In the genomic region with DNA sequence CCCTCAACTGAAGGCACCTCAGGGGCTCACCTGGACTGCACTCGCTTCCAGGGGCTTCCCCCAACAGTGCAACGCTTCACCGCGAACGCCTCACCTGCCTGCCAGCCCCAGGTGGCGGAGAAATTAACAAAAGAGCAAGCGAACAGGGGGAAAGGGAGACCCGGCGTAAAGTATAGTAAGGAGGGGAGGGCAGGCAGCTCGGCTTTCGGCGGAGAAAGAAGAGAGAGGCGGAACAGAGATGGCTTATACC, we compare ENCODE assay signal across 8 cellular contexts. TPM values are rescaled to one million over a fixed set of nuclear protein-coding genes. Genes with fewer than 3 reads are reported as not detected.
DNase-seq lines count a peak whose midpoint lies in the region; ATAC-seq, FAIRE-seq and TF ChIP-seq lines count a peak whose summit lies in the region.

No MANE protein-coding gene starts in this region.

- H3K9me1 ChIP-seq in keratinocyte (ENCODE audit: control insufficient read depth, extremely low read depth, insufficient read depth, low read length), result no peaks in the 10 kb centered on the region

- no peaks in the 10 kb centered on the region for H3K9me3 ChIP-seq in keratinocyte (ENCODE audit: control insufficient read depth, low read depth, low read length)

- peak overlapping the region; percentile 94 for H3K9ac ChIP-seq in keratinocyte (ENCODE audit: control insufficient read depth, extremely low read depth, insufficient read depth, low read length)

- no peak for FAIRE-seq in keratinocyte (lab: Jason Lieb, UNC)

- peaks cover 14% of the 10 kb centered on the region for H3K4me1 Mint-ChIP-seq in activated naive CD8-positive, alpha-beta T cell treated with anti-CD3 and anti-CD28 coated beads for 36 hours

- H3K27ac ChIP-seq in keratinocyte (ENCODE audit: control insufficient read depth, insufficient read depth, low read length) (peak overlapping the region; percentile 95), temporal lobe (ENCODE audit: low read depth, low read length) (peak overlapping the region; percentile 41)

- DNase-seq in activated naive CD8-positive, alpha-beta T cell treated with anti-CD3 and anti-CD28 coated beads for 36 hours, result no peak
- no peak for DNase-seq in keratinocyte (ENCODE audit: low read depth, low spot score)
- DNase-seq in A172 (ENCODE audit: low spot score), result no peak
- no peak for DNase-seq in GDM1 (lab: John Stamatoyannopoulos, UW)
- DNase-seq in SIG-M5 (lab: John Stamatoyannopoulos, UW), result no peak

- dilution Hi-C loops in keratinocyte (cut with MboI; ENCODE audit: extremely low pct_ligation_motif_present, low sequenced_read_pairs), result no loop called here

- no peaks in the 10 kb centered on the region for H3K36me3 ChIP-seq in keratinocyte (ENCODE audit: control insufficient read depth in 2 of 2, extremely low read depth in 1 of 2, insufficient read depth in 2 of 2, low read length in 2 of 2)

- TF ChIP-seq CTCF in keratinocyte (optimal IDR thresholded peaks at IDR 0.05 in 1 of 3, IDR thresholded peaks at IDR 0.05 in 1 of 3, conservative IDR thresholded peaks at IDR 0.05 in 1 of 3; ENCODE audit: extremely low read depth in 1 of 3, insufficient read depth in 2 of 3, low read length in 3 of 3), result no peak

- peaks cover 50% of the 10 kb centered on the region for H3K79me2 ChIP-seq in keratinocyte (ENCODE audit: control insufficient read depth, insufficient read depth, low read length)

- peak overlapping the region; percentile 96 for H3K4me2 ChIP-seq in keratinocyte (ENCODE audit: control insufficient read depth, extremely low read depth, insufficient read depth, low read depth, low read length)

- H3K4me3 Mint-ChIP-seq in activated naive CD8-positive, alpha-beta T cell treated with anti-CD3 and anti-CD28 coated beads for 36 hours, result peak overlapping the region; percentile 94

- ATAC-seq in GM19035 (IDR thresholded peaks at IDR 0.05; ENCODE audit: unreplicated experiment) (peak; percentile 16), HG03432 (IDR thresholded peaks at IDR 0.05; ENCODE audit: unreplicated experiment) (peak; percentile 18)

- no peaks in the 10 kb centered on the region for H4K20me1 ChIP-seq in keratinocyte (ENCODE audit: control insufficient read depth, extremely low read depth, insufficient read depth, low read length)

- peak overlapping the region; percentile 98 for H2AFZ ChIP-seq in keratinocyte (ENCODE audit: control insufficient read depth, low read length)

- H3K9me3 Mint-ChIP-seq in activated naive CD8-positive, alpha-beta T cell treated with anti-CD3 and anti-CD28 coated beads for 36 hours, result peaks cover 2% of the 10 kb centered on the region

- peak overlapping the region; percentile 73 to 97 (median 96) for H3K4me3 ChIP-seq in keratinocyte (ENCODE audit: control insufficient read depth in 2 of 3, extremely low read depth in 1 of 3, insufficient read depth in 2 of 3, low read depth in 1 of 3, low read length in 3 of 3)

- H3K36me3 Mint-ChIP-seq in activated naive CD8-positive, alpha-beta T cell treated with anti-CD3 and anti-CD28 coated beads for 36 hours, result peaks cover 2% of the 10 kb centered on the region

- peaks cover 19% of the 10 kb centered on the region for H3K4me1 ChIP-seq in keratinocyte (ENCODE audit: control insufficient read depth, extremely low read depth, insufficient read depth, low read length)

- H3K27ac Mint-ChIP-seq in activated naive CD8-positive, alpha-beta T cell treated with anti-CD3 and anti-CD28 coated beads for 36 hours, result peak overlapping the region; percentile 88

- H3K27me3 Mint-ChIP-seq in activated naive CD8-positive, alpha-beta T cell treated with anti-CD3 and anti-CD28 coated beads for 36 hours, result peaks cover 76% of the 10 kb centered on the region

- H3K27me3 ChIP-seq in keratinocyte (ENCODE audit: control insufficient read depth, extremely low read depth, insufficient read depth, low read length), result no peaks in the 10 kb centered on the region

RNA-seq across cellular contexts. Expression of a gene that starts 0.5 kb away (rescaled TPM):
- total RNA-seq in activated naive CD8-positive, alpha-beta T cell treated with anti-CD3 and anti-CD28 coated beads for 36 hours, result 1 to 10 TPM; 6.4 to 6.6 TPM
- polyA plus RNA-seq in keratinocyte, result 5.5 to 9.0 TPM (median 8.8 TPM) in 3 replicates
- 0.84 TPM for polyA plus RNA-seq in keratinocyte (2011; ENCODE audit: low read depth)
- 4.5 and 5.8 TPM in 2 replicates for polyA plus RNA-seq in keratinocyte (2011; cell fraction: cytosol; rRNA removed)
- 7.0 and 7.2 TPM in 2 replicates for polyA plus RNA-seq in keratinocyte (2011; cell fraction: nucleus; rRNA removed)
- polyA plus RNA-seq in keratinocyte (2012; ENCODE audit: low replicate concordance), result 3.7 and 7.1 TPM in 2 replicates
- 10.9 to 13.4 TPM (median 12.3 TPM) in 3 replicates for polyA minus RNA-seq in keratinocyte
- polyA minus RNA-seq in keratinocyte (2011; cell fraction: cytosol; rRNA and poly(A)+ RNA removed), result 7.5 TPM
- polyA minus RNA-seq in keratinocyte (2011; cell fraction: nucleus; rRNA and poly(A)+ RNA removed), result 6.9 and 11.7 TPM in 2 replicates
- 45.5 TPM for total RNA-seq in temporal lobe
- 85.0 and 99.1 TPM in 2 replicates for total RNA-seq in A172 (2014; rRNA removed; shearing (Covaris generic))
